Comparison of ENCODE assay signal across 9 cellular contexts in genomic region chr10:115706482-115707076, GRCh38.
DNase-seq lines count a peak whose midpoint lies in the region; ATAC-seq and TF ChIP-seq lines count a peak whose summit lies in the region.
"Had no signal": no experiment of that assay in that cellular context is flagged by ENCODE, and none has a peak within 500 bp of the region (broad histone marks: within the 10 kb centered on the region; RNA-seq: fewer than 3 reads in every experiment).

No MANE protein-coding gene starts in this region.

- 53% methylated on average over 2 of the region's 2 CpGs; no CpG with 5 or more reads in 1 of the 2 experiments for WGBS in endodermal cell (ENCODE audit: insufficient coverage in 1 of 2, insufficient read length in 1 of 2), 2 experiments

- H3K4me3 ChIP-seq in endodermal cell (ENCODE audit: low read length): no peak overlapping the region

- DNase-seq in NCI-H1092 treated with DMSO at 0.1 percent for 48 hours (lab: John Stamatoyannopoulos, UW): peak; percentile 17
- DNase-seq in NCI-H1092 (lab: John Stamatoyannopoulos, UW): no peak
- peak; percentile 4 for DNase-seq in NCI-H1694 treated with DMSO at 0.1 percent for 48 hours (lab: John Stamatoyannopoulos, UW)
- DNase-seq in endodermal cell: no peak
- DNase-seq in renal cortical epithelial cell (ENCODE audit: low read depth): peak; percentile 36
- no peak for DNase-seq in NCI-H2196 (lab: John Stamatoyannopoulos, UW; ENCODE audit: unreplicated experiment)

- no peaks in the 10 kb centered on the region for H3K9me3 ChIP-seq in endodermal cell (ENCODE audit: control insufficient read depth, low read length)

- peaks cover 4% of the 10 kb centered on the region for H3K4me1 Mint-ChIP-seq in endodermal cell
- H3K4me1 Mint-ChIP-seq: CD4-positive, CD25-positive, alpha-beta regulatory T cell had no signal

- H3K36me3 Mint-ChIP-seq in endodermal cell (ENCODE audit: low read depth): no peaks in the 10 kb centered on the region
- H3K36me3 Mint-ChIP-seq: CD4-positive, CD25-positive, alpha-beta regulatory T cell had no signal

- ATAC-seq in HG03139 (IDR thresholded peaks at IDR 0.05; ENCODE audit: unreplicated experiment): no peak
- ATAC-seq in GM21390 (IDR thresholded peaks at IDR 0.05; ENCODE audit: unreplicated experiment): no peak

- TF ChIP-seq CTCF in endodermal cell (conservative IDR thresholded peaks at IDR 0.05): peak; percentile 84

- H3K27ac Mint-ChIP-seq in endodermal cell: no peak overlapping the region
- H3K27ac Mint-ChIP-seq: CD4-positive, CD25-positive, alpha-beta regulatory T cell had no signal

- no peaks in the 10 kb centered on the region for H3K27me3 ChIP-seq in endodermal cell (ENCODE audit: control insufficient read depth, insufficient read depth, low read length, poor library complexity, severe bottlenecking)

- no peak overlapping the region for H3K4me3 Mint-ChIP-seq in endodermal cell
- H3K4me3 Mint-ChIP-seq: CD4-positive, CD25-positive, alpha-beta regulatory T cell had no signal

- no peak overlapping the region for H3K27ac ChIP-seq in endodermal cell (ENCODE audit: low read depth, low read length)

- H3K36me3 ChIP-seq in endodermal cell (ENCODE audit: control insufficient read depth, insufficient read depth, low read length): no peaks in the 10 kb centered on the region

- H3K9ac ChIP-seq in endodermal cell (ENCODE audit: extremely low read depth, low read length, poor library complexity, severe bottlenecking): no peak overlapping the region

- no peaks in the 10 kb centered on the region for H3K4me1 ChIP-seq in endodermal cell (ENCODE audit: control insufficient read depth, insufficient read depth, low read length)

- H3K27me3 Mint-ChIP-seq in endodermal cell (ENCODE audit: insufficient read depth): peaks cover 3% of the 10 kb centered on the region
- H3K27me3 Mint-ChIP-seq: CD4-positive, CD25-positive, alpha-beta regulatory T cell had no signal

- no peaks in the 10 kb centered on the region for H3K9me3 Mint-ChIP-seq in endodermal cell

Comparison
In these comparisons a context has a peak if more than half of its experiments do, and no peak if none do; other contexts are left out.
1. DNase-seq: peak in NCI-H1092 treated with DMSO at 0.1 percent for 48 hours (single experiment), NCI-H1694 treated with DMSO at 0.1 percent for 48 hours (single experiment) and renal cortical epithelial cell (single experiment); none in NCI-H1092 (single experiment), endodermal cell (single experiment) and NCI-H2196 (single experiment).